In genomic region chr5:177470759-177471536, GRCh38 we compare ENCODE assay signal across 9 cellular contexts. TPM values are rescaled to one million over a fixed set of nuclear protein-coding genes. Genes with fewer than 3 reads are reported as not detected.
A peak's percentile ranks its signal among the peaks of the same experiment; 100 is the strongest.
DNase-seq lines count a peak whose midpoint lies in the region; ATAC-seq, FAIRE-seq and TF ChIP-seq lines count a peak whose summit lies in the region.
"Had no signal": no experiment of that assay in that cellular context is flagged by ENCODE, and none has a peak within 500 bp of the region (broad histone marks: within the 10 kb centered on the region; RNA-seq: fewer than 3 reads in every experiment).

No MANE protein-coding gene starts in this region.

- H3K27me3 Mint-ChIP-seq in CD8-positive, alpha-beta T cell (ENCODE audit: low read depth) = no peaks in the 10 kb centered on the region

- CTCF ChIA-PET in CD8-positive, alpha-beta T cell (lab: Charles Lee) = interaction anchor here (0.9 to 4.5 kb wide), 9 partner anchors 14 to 99 kb away, joined by 3 to 34 read pairs (median 5); no protein-coding TSS in a partner anchor
- CTCF ChIA-PET in Panc1 (lab: Charles Lee) = no interaction called here
- CTCF ChIA-PET in endothelial cell of umbilical vein (lab: Charles Lee) = interaction anchor here (1.4 to 4.5 kb wide), 8 partner anchors 8 to 67 kb away, joined by 3 to 57 read pairs (median 6); no protein-coding TSS in a partner anchor

- dilution Hi-C loops in endothelial cell of umbilical vein (cut with MboI; ENCODE audit: extremely low pct_ligation_motif_present, low sequenced_read_pairs) = no loop called here

- H3K9ac ChIP-seq in endothelial cell of umbilical vein (replicated peaks; ENCODE audit: extremely low read depth, insufficient read depth, low read length) = no peak overlapping the region

- H3K4me1 Mint-ChIP-seq in CD8-positive, alpha-beta T cell (ENCODE audit: low read depth) = peaks cover 41% of the 10 kb centered on the region

- H3K4me2 ChIP-seq in endothelial cell of umbilical vein (ENCODE audit: insufficient read depth, low read length) (peak overlapping the region; percentile 77), osteoblast (ENCODE audit: insufficient read depth, low read length) (peak overlapping the region; percentile 90)

- TF ChIP-seq CTCF in CD8-positive, alpha-beta T cell (IDR thresholded peaks at IDR 0.05) = no peak
- TF ChIP-seq CTCF in Panc1 (IDR thresholded peaks at IDR 0.05) = no peak
- no peak for TF ChIP-seq CTCF in endothelial cell of umbilical vein (IDR thresholded peaks at IDR 0.05; ENCODE audit: extremely low read depth in 1 of 2, insufficient read depth in 1 of 2, low read depth in 1 of 2, low read length in 2 of 2)
- no peak for TF ChIP-seq CTCF in osteoblast (IDR thresholded peaks at IDR 0.05; ENCODE audit: extremely low read depth, low read depth, low read length)

- H2AFZ ChIP-seq in endothelial cell of umbilical vein (ENCODE audit: low read depth, low read length) (no peak overlapping the region), osteoblast (ENCODE audit: low read length) (no peak overlapping the region)

- no peak for ATAC-seq in CD8-positive, alpha-beta T cell
- ATAC-seq in Panc1 = no peak
- no peak for ATAC-seq in GM21423 (IDR thresholded peaks at IDR 0.05; ENCODE audit: unreplicated experiment)

- H3K4me3 ChIP-seq in CD8-positive, alpha-beta T cell (ENCODE audit: low read depth, low read length) = no peak overlapping the region
- no peak overlapping the region for H3K4me3 ChIP-seq in Panc1 (ENCODE audit: low read depth in 2 of 2, low read length in 2 of 2)
- H3K4me3 ChIP-seq in endothelial cell of umbilical vein (replicated peaks in 1 of 3; ENCODE audit: insufficient read depth in 1 of 3, low read depth in 1 of 3, low read length in 3 of 3) = no peak overlapping the region
- H3K4me3 ChIP-seq in osteoblast (ENCODE audit: insufficient read depth, low read length) = peak overlapping the region; percentile 87

- intact Hi-C loops in CD8-positive, alpha-beta T cell (cut with DNase I, micrococcal nuclease) = no loop called here
- intact Hi-C loops in Panc1 (cut with micrococcal nuclease; ENCODE audit: unreplicated experiment) = no loop called here
- intact Hi-C loops in endothelial cell of umbilical vein (cut with micrococcal nuclease) = loop anchor here (10.0 kb wide), 1 partner anchor 1026 kb away; the partner anchor contains the start of gene FAF2

- peak overlapping the region; percentile 45 for H3K4me3 Mint-ChIP-seq in CD8-positive, alpha-beta T cell

- peaks cover 43% of the 10 kb centered on the region for H3K4me1 ChIP-seq in CD8-positive, alpha-beta T cell (ENCODE audit: insufficient read depth, low read length)
- H3K4me1 ChIP-seq in Panc1 (ENCODE audit: control insufficient read depth, insufficient read depth, low read length) (peaks cover 34% of the 10 kb centered on the region), endothelial cell of umbilical vein (ENCODE audit: control insufficient read depth, extremely low read depth, insufficient read depth, low read length) (peaks cover 31% of the 10 kb centered on the region), osteoblast (ENCODE audit: insufficient read depth, low read length) (peaks cover 42% of the 10 kb centered on the region)

- H3K79me2 ChIP-seq in endothelial cell of umbilical vein (ENCODE audit: control insufficient read depth, insufficient read depth, low read length) = peaks cover 49% of the 10 kb centered on the region
- H3K79me2 ChIP-seq in osteoblast (ENCODE audit: insufficient read depth, low read length) = peaks cover 49% of the 10 kb centered on the region

- TF ChIP-seq POLR2A in endothelial cell of umbilical vein (IDR thresholded peaks at IDR 0.05; ENCODE audit: low read depth, low read length) = no peak

- peak; percentile 68 for FAIRE-seq in endothelial cell of umbilical vein (lab: Jason Lieb, UNC)

- H4K20me1 ChIP-seq in endothelial cell of umbilical vein (replicated peaks; ENCODE audit: control insufficient read depth, extremely low read depth, insufficient read depth, low read length) (no peaks in the 10 kb centered on the region), osteoblast (ENCODE audit: insufficient read depth, low read length) (peaks cover 58% of the 10 kb centered on the region)

- H3K36me3 ChIP-seq in CD8-positive, alpha-beta T cell (ENCODE audit: insufficient read depth, low read length) = peaks cover 4% of the 10 kb centered on the region
- H3K36me3 ChIP-seq in Panc1 (ENCODE audit: control insufficient read depth, insufficient read depth, low read length) = no peaks in the 10 kb centered on the region; the same call in 1 of the 2 replicates
- peaks cover 12 to 27% of the 10 kb centered on the region in 2 experiments for H3K36me3 ChIP-seq in endothelial cell of umbilical vein (ENCODE audit: control insufficient read depth in 2 of 2, extremely low read depth in 1 of 2, insufficient read depth in 2 of 2, low read length in 2 of 2)
- peaks cover 23% of the 10 kb centered on the region for H3K36me3 ChIP-seq in osteoblast (ENCODE audit: insufficient read depth, low read length)

- in situ Hi-C loops in Panc1 (cut with HindIII; ENCODE audit: low pct_unique_long_range_greater_than_20kb, low sequenced_read_pairs) (no loop called here), G401 (cut with HindIII; ENCODE audit: low sequenced_read_pairs) (no loop called here)

- POLR2A ChIA-PET in CD8-positive, alpha-beta T cell (lab: Charles Lee) = interaction anchor here (0.8 to 2.4 kb wide), 4 partner anchors 14 to 99 kb away, joined by 3 to 18 read pairs (median 9); partner anchors contain the start of gene PDLIM7
- POLR2A ChIA-PET in Panc1 (lab: Charles Lee) (no interaction called here), endothelial cell of umbilical vein (lab: Charles Lee) (interaction anchor here (0.6 to 1.3 kb wide), 2 partner anchors 12 to 25 kb away, joined by 4 read pairs; no protein-coding TSS in a partner anchor)

- no peaks in the 10 kb centered on the region for H3K9me3 ChIP-seq in CD8-positive, alpha-beta T cell (ENCODE audit: low read length)
- H3K9me3 ChIP-seq in Panc1 (ENCODE audit: control insufficient read depth, insufficient read depth, low read depth, low read length) (no peaks in the 10 kb centered on the region), endothelial cell of umbilical vein (replicated peaks; ENCODE audit: control insufficient read depth, insufficient read depth, low read length) (no peaks in the 10 kb centered on the region), osteoblast (ENCODE audit: low read depth, low read length) (no peaks in the 10 kb centered on the region)

- no peak for DNase-seq in CD8-positive, alpha-beta T cell
- DNase-seq in Panc1 (ENCODE audit: low read depth, low spot score) (no peak), endothelial cell of umbilical vein (ENCODE audit: low read depth, low spot score) (no peak), osteoblast (ENCODE audit: insufficient read length, low spot score, missing footprints) (peak; percentile 97), G401 (ENCODE audit: low spot score) (no peak)
- no peak for DNase-seq in activated CD4-positive, CD25-positive, alpha-beta regulatory T cell (lab: John Stamatoyannopoulos, UW)
- no peak for DNase-seq in stimulated activated CD4-positive, alpha-beta T cell treated with anti-CD3 and anti-CD28 coated beads, Interleukin-4, amount 100 ng/mL, for 4 hours
- DNase-seq: NK-92 treated with Interleukin-12 subunit alpha and Interleukin-12 subunit beta, amount 100 ng/mL, for 24 hours had no signal

- H3K9me3 Mint-ChIP-seq in CD8-positive, alpha-beta T cell = no peaks in the 10 kb centered on the region

- peaks cover 20% of the 10 kb centered on the region for H3K36me3 Mint-ChIP-seq in CD8-positive, alpha-beta T cell

- no peaks in the 10 kb centered on the region for H3K9me1 ChIP-seq in endothelial cell of umbilical vein (replicated peaks; ENCODE audit: control insufficient read depth, extremely low read depth, insufficient read depth, low read length)

- peak overlapping the region; percentile 84 for H3K27ac Mint-ChIP-seq in CD8-positive, alpha-beta T cell

- BruUV-seq in Panc1 (replicated peaks; lab: Mats Ljungman, UMichigan) = TSS peak; percentile 37
- BruUV-seq in endothelial cell of umbilical vein (replicated peaks; lab: Mats Ljungman, UMichigan) = TSS peak; percentile 10

- H3K27ac ChIP-seq in CD8-positive, alpha-beta T cell (ENCODE audit: low read depth, low read length) = no peak overlapping the region
- H3K27ac ChIP-seq in Panc1 (ENCODE audit: low read length) = no peak overlapping the region; the same call in 1 of the 2 replicates
- peak overlapping the region; percentile 10 for H3K27ac ChIP-seq in endothelial cell of umbilical vein (ENCODE audit: insufficient read depth, low read depth, low read length)
- H3K27ac ChIP-seq in osteoblast (ENCODE audit: low read depth, low read length) = peak overlapping the region; percentile 80

- H3K27me3 ChIP-seq in CD8-positive, alpha-beta T cell (ENCODE audit: insufficient read depth, low read length) = no peaks in the 10 kb centered on the region
- H3K27me3 ChIP-seq in Panc1 (ENCODE audit: control insufficient read depth, insufficient read depth, low read length) (no peaks in the 10 kb centered on the region), endothelial cell of umbilical vein (ENCODE audit: control insufficient read depth in 2 of 2, insufficient read depth in 2 of 2, low read length in 2 of 2) (no peaks in the 10 kb centered on the region), osteoblast (ENCODE audit: insufficient read depth, low read length) (no peaks in the 10 kb centered on the region)

RNA-seq across cellular contexts. Expression of gene DBN1, which starts 2.5 kb away (rescaled TPM):
- total RNA-seq in CD8-positive, alpha-beta T cell = 10 to 100 TPM; 16.2 to 19.9 TPM
- total RNA-seq in Panc1 (2021; ENCODE audit: unreplicated experiment) (195 TPM), endothelial cell of umbilical vein (310 and 336 TPM in 2 replicates), osteoblast (121 and 139 TPM in 2 replicates)
- polyA plus RNA-seq in Panc1 (2012; ENCODE audit: insufficient read length) = 379 TPM
- polyA plus RNA-seq in endothelial cell of umbilical vein = 198 and 267 TPM in 2 replicates
- polyA plus RNA-seq in endothelial cell of umbilical vein (2011; cell fraction: cytosol; rRNA removed) = 95.2 and 108 TPM in 2 replicates
- polyA plus RNA-seq in endothelial cell of umbilical vein (2011; cell fraction: nucleus; rRNA removed) = 848 and 1,132 TPM in 2 replicates
- 185 and 211 TPM in 2 replicates for polyA plus RNA-seq in endothelial cell of umbilical vein (2012)
- 158 and 165 TPM in 2 replicates for polyA minus RNA-seq in endothelial cell of umbilical vein
- 9.4 TPM for polyA minus RNA-seq in endothelial cell of umbilical vein (2011; cell fraction: cytosol; rRNA and poly(A)+ RNA removed)
- polyA minus RNA-seq in endothelial cell of umbilical vein (2011; cell fraction: nucleus; rRNA and poly(A)+ RNA removed) = 135 and 363 TPM in 2 replicates
- 295 and 370 TPM in 2 replicates for total RNA-seq in G401 (2014; rRNA removed; shearing (Covaris generic))

RNA-seq across cellular contexts. Expression of gene PRR7, which starts 24.3 kb away (rescaled TPM):
- total RNA-seq in CD8-positive, alpha-beta T cell = 10 to 100 TPM; 21.0 TPM
- 39.2 TPM for total RNA-seq in Panc1 (2021; ENCODE audit: unreplicated experiment)
- polyA plus RNA-seq in Panc1 (2012; ENCODE audit: insufficient read length) = 61.1 TPM
- total RNA-seq in endothelial cell of umbilical vein = 5.7 and 6.5 TPM in 2 replicates
- polyA plus RNA-seq in endothelial cell of umbilical vein = 6.6 and 10.5 TPM in 2 replicates
- polyA plus RNA-seq in endothelial cell of umbilical vein (2011; cell fraction: cytosol; rRNA removed) = 1.9 and 4.7 TPM in 2 replicates
- 1.9 and 2.6 TPM in 2 replicates for polyA plus RNA-seq in endothelial cell of umbilical vein (2011; cell fraction: nucleus; rRNA removed)
- 2.6 and 4.7 TPM in 2 replicates for polyA plus RNA-seq in endothelial cell of umbilical vein (2012)
- 0.38 and 0.63 TPM in 2 replicates for polyA minus RNA-seq in endothelial cell of umbilical vein
- 6.8 TPM for polyA minus RNA-seq in endothelial cell of umbilical vein (2011; cell fraction: cytosol; rRNA and poly(A)+ RNA removed)
- polyA minus RNA-seq in endothelial cell of umbilical vein (2011; cell fraction: nucleus; rRNA and poly(A)+ RNA removed) = 0.53 and 1.8 TPM in 2 replicates
- total RNA-seq in osteoblast = 10.0 and 12.7 TPM in 2 replicates
- 19.5 and 30.8 TPM in 2 replicates for total RNA-seq in G401 (2014; rRNA removed; shearing (Covaris generic))

RNA-seq across cellular contexts. Expression of gene PDLIM7, which starts 26.5 kb away (rescaled TPM):
- 1 to 10 TPM; 6.6 to 7.1 TPM for total RNA-seq in CD8-positive, alpha-beta T cell
- total RNA-seq in Panc1 (2021; ENCODE audit: unreplicated experiment) = 62.9 TPM
- polyA plus RNA-seq in Panc1 (2012; ENCODE audit: insufficient read length) = 56.8 TPM
- total RNA-seq in endothelial cell of umbilical vein = 318 and 371 TPM in 2 replicates
- polyA plus RNA-seq in endothelial cell of umbilical vein = 314 and 418 TPM in 2 replicates
- 181 and 257 TPM in 2 replicates for polyA plus RNA-seq in endothelial cell of umbilical vein (2011; cell fraction: cytosol; rRNA removed)
- 815 and 843 TPM in 2 replicates for polyA plus RNA-seq in endothelial cell of umbilical vein (2011; cell fraction: nucleus; rRNA removed)
- 179 and 248 TPM in 2 replicates for polyA plus RNA-seq in endothelial cell of umbilical vein (2012)
- polyA minus RNA-seq in endothelial cell of umbilical vein = 120 and 143 TPM in 2 replicates
- 25.4 TPM for polyA minus RNA-seq in endothelial cell of umbilical vein (2011; cell fraction: cytosol; rRNA and poly(A)+ RNA removed)
- 136 and 281 TPM in 2 replicates for polyA minus RNA-seq in endothelial cell of umbilical vein (2011; cell fraction: nucleus; rRNA and poly(A)+ RNA removed)
- 157 and 159 TPM in 2 replicates for total RNA-seq in osteoblast
- total RNA-seq in G401 (2014; rRNA removed; shearing (Covaris generic)) = 297 and 299 TPM in 2 replicates

RNA-seq across cellular contexts. Expression of gene DOK3, which starts 38.7 kb away (rescaled TPM):
- 1 to 10 TPM; 1.1 to 1.2 TPM for total RNA-seq in CD8-positive, alpha-beta T cell
- total RNA-seq in Panc1 (2021; ENCODE audit: unreplicated experiment) (12.4 TPM), endothelial cell of umbilical vein (5.3 and 8.1 TPM in 2 replicates), osteoblast (1.1 and 1.5 TPM in 2 replicates)
- 11.9 TPM for polyA plus RNA-seq in Panc1 (2012; ENCODE audit: insufficient read length)
- polyA plus RNA-seq in endothelial cell of umbilical vein = 4.8 and 5.1 TPM in 2 replicates
- polyA plus RNA-seq in endothelial cell of umbilical vein (2011; cell fraction: cytosol; rRNA removed) = 1.5 and 2.4 TPM in 2 replicates
- polyA plus RNA-seq in endothelial cell of umbilical vein (2011; cell fraction: nucleus; rRNA removed) = 14.5 and 14.8 TPM in 2 replicates
- 1.1 and 1.5 TPM in 2 replicates for polyA plus RNA-seq in endothelial cell of umbilical vein (2012)
- 3.6 and 5.2 TPM in 2 replicates for polyA minus RNA-seq in endothelial cell of umbilical vein
- polyA minus RNA-seq in endothelial cell of umbilical vein (2011; cell fraction: cytosol; rRNA and poly(A)+ RNA removed) = not detected
- 6.3 TPM in 2 replicates for polyA minus RNA-seq in endothelial cell of umbilical vein (2011; cell fraction: nucleus; rRNA and poly(A)+ RNA removed)
- 0.85 and 6.3 TPM in 2 replicates for total RNA-seq in G401 (2014; rRNA removed; shearing (Covaris generic))

RNA-seq across cellular contexts. Expression of gene GRK6, which starts 44.5 kb away (rescaled TPM):
- 100 to 1,000 TPM; 133 to 139 TPM for total RNA-seq in CD8-positive, alpha-beta T cell
- total RNA-seq in Panc1 (2021; ENCODE audit: unreplicated experiment) (56.1 TPM), endothelial cell of umbilical vein (36.4 and 37.0 TPM in 2 replicates), osteoblast (18.3 and 19.2 TPM in 2 replicates)
- 68.7 TPM for polyA plus RNA-seq in Panc1 (2012; ENCODE audit: insufficient read length)
- 22.9 and 28.9 TPM in 2 replicates for polyA plus RNA-seq in endothelial cell of umbilical vein
- polyA plus RNA-seq in endothelial cell of umbilical vein (2011; cell fraction: cytosol; rRNA removed) = 26.5 and 28.2 TPM in 2 replicates
- polyA plus RNA-seq in endothelial cell of umbilical vein (2011; cell fraction: nucleus; rRNA removed) = 28.5 and 31.3 TPM in 2 replicates
- 20.7 and 22.4 TPM in 2 replicates for polyA plus RNA-seq in endothelial cell of umbilical vein (2012)
- polyA minus RNA-seq in endothelial cell of umbilical vein = 17.0 and 32.8 TPM in 2 replicates
- 11.3 TPM for polyA minus RNA-seq in endothelial cell of umbilical vein (2011; cell fraction: cytosol; rRNA and poly(A)+ RNA removed)
- polyA minus RNA-seq in endothelial cell of umbilical vein (2011; cell fraction: nucleus; rRNA and poly(A)+ RNA removed) = 14.8 and 26.7 TPM in 2 replicates
- 58.6 and 62.3 TPM in 2 replicates for total RNA-seq in G401 (2014; rRNA removed; shearing (Covaris generic))

Comparison
In these comparisons a context has a peak if more than half of its experiments do, and no peak if none do; other contexts are left out.
1. H3K27ac ChIP-seq: peak in endothelial cell of umbilical vein (single experiment) and osteoblast (single experiment); none in CD8-positive, alpha-beta T cell (single experiment) and Panc1 (single experiment).